1 cellular context compared by ENCODE assay signal in genomic region chr2:181891258-181891965, GRCh38.
TF ChIP-seq lines count a peak whose summit lies in the region.

ITPRID2 (plus strand) TSS chr2:181891730; CDS start chr2:181892067, 337 bp downstream.

TF ChIP-seq in K562, 482 proteins besides CTCF, POLR2A, EP300 and RAD21 (continued from another document and continues in another):
- TF ChIP-seq ELK1 (CRISPR knock-in tag; IDR thresholded peaks at IDR 0.05) (no peak), ZNF239 (CRISPR knock-in tag; IDR thresholded peaks at IDR 0.05) (no peak), ZNF143 (CRISPR knock-in tag; IDR thresholded peaks at IDR 0.05) (no peak), ZNF830 (CRISPR knock-in tag; IDR thresholded peaks at IDR 0.05) (no peak), ZNF324 (CRISPR knock-in tag; IDR thresholded peaks at IDR 0.05) (no peak), ZBTB33 (CRISPR knock-in tag; IDR thresholded peaks at IDR 0.05) (no peak), ZNF766 (CRISPR knock-in tag; conservative IDR thresholded peaks at IDR 0.05) (no peak), SMARCC2 (IDR thresholded peaks at IDR 0.05; ENCODE audit: low read depth) (no peak), TFAP4 (CRISPR knock-in tag; IDR thresholded peaks at IDR 0.05; ENCODE audit: borderline replicate concordance) (no peak), ATF1 (CRISPR knock-in tag; IDR thresholded peaks at IDR 0.05) (no peak), ATF1 (tag; IDR thresholded peaks at IDR 0.05) (no peak; the same call in 1 of the 2 replicates), RBFOX2 (IDR thresholded peaks at IDR 0.05; ENCODE audit: low read depth, low read length) (no peak), MYBL2 (IDR thresholded peaks at IDR 0.05; ENCODE audit: low read depth) (no peak), MYBL2 (CRISPR knock-in tag; IDR thresholded peaks at IDR 0.05; ENCODE audit: borderline replicate concordance) (no peak), POLR2AphosphoS2 (IDR thresholded peaks at IDR 0.05; ENCODE audit: low read length) (no peak), MCM2 (IDR thresholded peaks at IDR 0.05; ENCODE audit: low read depth) (no peak), CHD1 (IDR thresholded peaks at IDR 0.05; ENCODE audit: low read length) (no peak), DNMT1 (IDR thresholded peaks at IDR 0.05) (no peak), PHTF2 (CRISPR knock-in tag; IDR thresholded peaks at IDR 0.05) (no peak), SIN3A (IDR thresholded peaks at IDR 0.05; ENCODE audit: borderline replicate concordance in 2 of 2, control insufficient read depth in 1 of 2, low read depth in 2 of 2, low read length in 2 of 2) (peak in 1 of 2 experiments; percentile 56; a peak in 1 of 4 replicates), PHF8 (IDR thresholded peaks at IDR 0.05; ENCODE audit: borderline replicate concordance, low read length) (peak; percentile 53; the same call in 1 of the 2 replicates), MCM7 (IDR thresholded peaks at IDR 0.05) (no peak), AFF1 (IDR thresholded peaks at IDR 0.05; ENCODE audit: low read depth in 1 of 2, partially characterized antibody in 2 of 2) (peak; percentile 19 to 55), MAZ (CRISPR knock-in tag; conservative IDR thresholded peaks at IDR 0.05 in 1 of 2, IDR thresholded peaks at IDR 0.05 in 1 of 2) (no peak), REST (CRISPR knock-in tag; IDR thresholded peaks at IDR 0.05; ENCODE audit: low read depth) (no peak), DMBX1 (CRISPR knock-in tag; IDR thresholded peaks at IDR 0.05; ENCODE audit: borderline replicate concordance) (no peak), CREB3 (tag; conservative IDR thresholded peaks at IDR 0.05; ENCODE audit: low read depth) (no peak), ZNF444 (CRISPR knock-in tag; IDR thresholded peaks at IDR 0.05) (no peak), SOX6 (IDR thresholded peaks at IDR 0.05) (no peak), FOXJ2 (tag; IDR thresholded peaks at IDR 0.05) (0 out of 2 replicates have a peak, but pooled peaks have one; percentile 23), SMAD2 (IDR thresholded peaks at IDR 0.05; ENCODE audit: low read depth, low read length) (no peak), ZNF707 (CRISPR knock-in tag; conservative IDR thresholded peaks at IDR 0.05) (no peak), STAT5B (CRISPR knock-in tag; IDR thresholded peaks at IDR 0.05) (no peak), ZNF277 (CRISPR knock-in tag; IDR thresholded peaks at IDR 0.05; ENCODE audit: borderline replicate concordance) (no peak), ZNF79 (CRISPR knock-in tag; IDR thresholded peaks at IDR 0.05; ENCODE audit: low read depth) (no peak), ZNF24 (IDR thresholded peaks at IDR 0.05) (no peak), NFE2 (IDR thresholded peaks at IDR 0.05; ENCODE audit: low read depth) (no peak), ATF3 (IDR thresholded peaks at IDR 0.05) (no peak), ATF3 (CRISPR knock-in tag; conservative IDR thresholded peaks at IDR 0.05) (no peak), HBP1 (CRISPR knock-in tag; IDR thresholded peaks at IDR 0.05) (peak; percentile 39; the same call in 1 of the 2 replicates), NEUROD1 (IDR thresholded peaks at IDR 0.05; ENCODE audit: borderline replicate concordance, low read depth, low read length, partially characterized antibody) (peak; percentile 13), ZBTB8A (IDR thresholded peaks at IDR 0.05; ENCODE audit: partially characterized antibody) (no peak), SUPT5H (IDR thresholded peaks at IDR 0.05) (no peak), YY1 (IDR thresholded peaks at IDR 0.05; ENCODE audit: borderline replicate concordance in 1 of 3, control insufficient read depth in 1 of 3, extremely low read depth in 1 of 3, insufficient read depth in 3 of 3, insufficient read length in 1 of 3, insufficient replicate concordance in 2 of 3, low read depth in 1 of 3, low read length in 2 of 3) (peak in 1 of 3 experiments; percentile 49), SREBF1 (IDR thresholded peaks at IDR 0.05; ENCODE audit: borderline replicate concordance, low read depth, low read length) (no peak), RBM25 (IDR thresholded peaks at IDR 0.05; ENCODE audit: low read depth, low read length, severe bottlenecking) (no peak), CBX5 (IDR thresholded peaks at IDR 0.05; ENCODE audit: borderline replicate concordance, low read depth) (no peak), HDAC1 (IDR thresholded peaks at IDR 0.05) (no peak), ZNF197 (CRISPR knock-in tag; IDR thresholded peaks at IDR 0.05; ENCODE audit: low read depth) (no peak), ZNF133 (CRISPR knock-in tag; IDR thresholded peaks at IDR 0.05) (no peak), HDAC8 (tag; IDR thresholded peaks at IDR 0.05) (no peak), HLTF (IDR thresholded peaks at IDR 0.05) (no peak), FOXM1 (IDR thresholded peaks at IDR 0.05; ENCODE audit: low read depth) (no peak), FOXM1 (CRISPR knock-in tag; IDR thresholded peaks at IDR 0.05; ENCODE audit: low read depth) (no peak), ZBTB34 (CRISPR knock-in tag; IDR thresholded peaks at IDR 0.05) (no peak)
